Comparison of ENCODE assay signal across 8 cellular contexts in the genomic region with DNA sequence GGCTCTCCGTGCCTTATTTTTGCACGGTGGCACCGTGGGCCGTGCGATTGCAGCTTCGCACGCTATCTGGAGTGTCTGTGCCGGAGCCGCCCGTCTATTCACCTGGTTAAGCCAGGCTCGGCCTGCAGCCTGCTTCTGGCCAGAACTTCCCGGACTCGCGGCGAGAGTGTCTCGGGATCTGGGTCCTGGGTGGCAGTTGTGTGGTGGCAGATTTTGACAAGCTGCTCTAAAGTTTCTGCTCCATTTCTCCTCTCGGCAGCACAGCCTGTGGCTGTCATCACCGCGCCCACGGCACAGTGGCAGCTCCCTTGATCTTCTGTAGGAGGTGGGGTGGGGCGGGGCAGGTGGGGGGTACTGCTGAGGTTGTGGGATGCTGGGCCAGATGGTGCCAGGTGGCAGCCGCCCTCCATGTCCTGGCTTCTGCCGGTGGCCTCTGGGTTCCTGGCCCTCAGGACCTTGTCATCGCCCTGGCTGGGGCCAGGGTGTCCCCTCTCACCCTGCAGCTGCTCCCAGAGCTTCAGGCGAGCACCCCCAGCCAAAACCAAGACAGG. TPM values are rescaled to one million over a fixed set of nuclear protein-coding genes. Genes with fewer than 3 reads are reported as not detected.
DNase-seq lines count a peak whose midpoint lies in the region; ATAC-seq and TF ChIP-seq lines count a peak whose summit lies in the region.

No MANE protein-coding gene starts in this region.

- no peak overlapping the region for H2BK15ac ChIP-seq in mesendoderm (replicated peaks; ENCODE audit: low read depth)

- H3K36me3 ChIP-seq in GM23338 (ENCODE audit: insufficient read depth) (no peaks in the 10 kb centered on the region), mesendoderm (ENCODE audit: control insufficient read depth, insufficient read depth, low read length) (no peaks in the 10 kb centered on the region), suprapubic skin (no peaks in the 10 kb centered on the region)

- no peak overlapping the region for H2AK5ac ChIP-seq in mesendoderm (ENCODE audit: low read length)

- H4K5ac ChIP-seq in mesendoderm (ENCODE audit: low read length), result no peak overlapping the region

- H3K18ac ChIP-seq in mesendoderm (ENCODE audit: low read length), result peak overlapping the region; percentile 15

- no peak overlapping the region for H2BK5ac ChIP-seq in mesendoderm (ENCODE audit: low read length)

- no peak for TF ChIP-seq POLR2A in suprapubic skin (IDR thresholded peaks at IDR 0.05)

- H3K36me3 Mint-ChIP-seq in GM23338 (ENCODE audit: low read depth), result no peaks in the 10 kb centered on the region; the same call in 2 of the 3 replicates
- peaks cover 1% of the 10 kb centered on the region for H3K36me3 Mint-ChIP-seq in central memory CD8-positive, alpha-beta T cell (ENCODE audit: insufficient read depth)

- 0 out of 2 replicates have a peak, but pooled peaks cover 3% of the 10 kb centered on the region for H3F3A ChIP-seq in GM23338 (replicated peaks; ENCODE audit: low read depth)

- TF ChIP-seq CTCF in GM23338 (conservative IDR thresholded peaks at IDR 0.05; ENCODE audit: low read depth in 2 of 2) (no peak), suprapubic skin (IDR thresholded peaks at IDR 0.05) (no peak)

- no peak overlapping the region for H3K27ac Mint-ChIP-seq in GM23338
- no peak overlapping the region for H3K27ac Mint-ChIP-seq in central memory CD8-positive, alpha-beta T cell (ENCODE audit: low read depth)

- peak overlapping the region; percentile 93 for H3K4me2 ChIP-seq in GM23338
- H3K4me2 ChIP-seq in mesendoderm (ENCODE audit: low read length), result peak overlapping the region; percentile 84

- no peak for TF ChIP-seq EP300 in suprapubic skin (IDR thresholded peaks at IDR 0.05)

- H3K27me3 Mint-ChIP-seq in GM23338 (ENCODE audit: insufficient read depth, low read depth, poor library complexity), result peaks cover 14% of the 10 kb centered on the region
- peaks cover 44% of the 10 kb centered on the region for H3K27me3 Mint-ChIP-seq in central memory CD8-positive, alpha-beta T cell

- H3K56ac ChIP-seq in mesendoderm (ENCODE audit: low read length), result peak overlapping the region; percentile 85

- no peak overlapping the region for H4K8ac ChIP-seq in mesendoderm (ENCODE audit: low read depth, low read length)

- H3K4me1 Mint-ChIP-seq in GM23338, result peaks cover 14% of the 10 kb centered on the region; the same call in 2 of the 3 replicates
- peaks cover 6% of the 10 kb centered on the region for H3K4me1 Mint-ChIP-seq in central memory CD8-positive, alpha-beta T cell

- H3K79me1 ChIP-seq in mesendoderm (ENCODE audit: low read length), result no peaks in the 10 kb centered on the region

- peaks cover 7% of the 10 kb centered on the region; the same call in 1 of the 2 replicates for H3K4me1 ChIP-seq in GM23338 (ENCODE audit: insufficient read depth)
- H3K4me1 ChIP-seq in mesendoderm (ENCODE audit: control insufficient read depth, low read depth, low read length), result no peaks in the 10 kb centered on the region
- peaks cover 47% of the 10 kb centered on the region for H3K4me1 ChIP-seq in suprapubic skin

- H3K4ac ChIP-seq in mesendoderm (ENCODE audit: low read depth, low read length), result no peak overlapping the region

- no peaks in the 10 kb centered on the region for H3K9me3 ChIP-seq in suprapubic skin

- peak overlapping the region; percentile 69 for H3K9ac ChIP-seq in mesendoderm (ENCODE audit: low read length)

- H4K20me1 ChIP-seq in GM23338 (replicated peaks; ENCODE audit: insufficient read depth), result no peaks in the 10 kb centered on the region; the same call in 1 of the 2 replicates

- H3K4me3 ChIP-seq in GM23338 (peak overlapping the region; percentile 73), mesendoderm (ENCODE audit: low read length) (peak overlapping the region; percentile 46), suprapubic skin (peak overlapping the region; percentile 68)

- no peaks in the 10 kb centered on the region for H3K9me2 ChIP-seq in GM23338 (ENCODE audit: insufficient read depth)

- H3K79me2 ChIP-seq in GM23338 (replicated peaks; ENCODE audit: insufficient read depth) (no peaks in the 10 kb centered on the region; the same call in 1 of the 2 replicates), mesendoderm (ENCODE audit: control insufficient read depth, insufficient read depth, low read length) (no peaks in the 10 kb centered on the region)

- H2AFZ ChIP-seq in GM23338, result peak overlapping the region; percentile 56

- H3K27ac ChIP-seq in GM23338 (ENCODE audit: low read depth) (no peak overlapping the region), mesendoderm (ENCODE audit: low read depth, low read length) (no peak overlapping the region), suprapubic skin (peak overlapping the region; percentile 3)

- peak overlapping the region; percentile 69 for H3K4me3 Mint-ChIP-seq in GM23338
- peak overlapping the region; percentile 44 for H3K4me3 Mint-ChIP-seq in central memory CD8-positive, alpha-beta T cell

- no peak overlapping the region for H2BK120ac ChIP-seq in mesendoderm (ENCODE audit: low read depth, low read length)

- DNase-seq in GM23338 (ENCODE audit: low spot score), result no peak
- DNase-seq in OCI-M1 (lab: John Stamatoyannopoulos, UW), result peak; percentile 50
- no peak for DNase-seq in central memory CD8-positive, alpha-beta T cell (ENCODE audit: low spot score in 2 of 2)
- no peak for DNase-seq in mesendoderm
- peak in 1 of 2 donors; percentile 77 for DNase-seq in suprapubic skin (ENCODE audit: low spot score in 2 of 2)
- DNase-seq in activated gamma-delta T cell (lab: John Stamatoyannopoulos, UW), result no peak
- no peak for DNase-seq in SIG-M5 treated with dmso at 0.1 percent for 504 hours (lab: John Stamatoyannopoulos, UW; ENCODE audit: unreplicated experiment)

- WGBS in mesendoderm (ENCODE audit: extremely low coverage, insufficient coverage, low lambda C conversion rate), result no CpG with 5 or more reads among the region's 25 CpGs
- WGBS in suprapubic skin, result 0% methylated on average over 2 of the region's 25 CpGs

- H3K9me3 Mint-ChIP-seq in GM23338, result no peaks in the 10 kb centered on the region
- no peaks in the 10 kb centered on the region for H3K9me3 Mint-ChIP-seq in central memory CD8-positive, alpha-beta T cell

- H3K27me3 ChIP-seq in GM23338 (ENCODE audit: insufficient read depth), result peaks cover 29% of the 10 kb centered on the region
- peaks cover 4% of the 10 kb centered on the region for H3K27me3 ChIP-seq in mesendoderm (ENCODE audit: insufficient read depth, low read length, poor library complexity)
- H3K27me3 ChIP-seq in suprapubic skin, result peaks cover 85% of the 10 kb centered on the region

- H3K23ac ChIP-seq in mesendoderm (ENCODE audit: low read length), result peak overlapping the region; percentile 94

- peak; percentile 9 for ATAC-seq in GM23338
- no peak for ATAC-seq in central memory CD8-positive, alpha-beta T cell (replicated peaks; ENCODE audit: extremely low read depth, poor library complexity, severe bottlenecking)
- no peak for ATAC-seq in HG03280 (IDR thresholded peaks at IDR 0.05; ENCODE audit: unreplicated experiment)

TF ChIP-seq in GM23338, 12 proteins besides CTCF, POLR2A, EP300 and RAD21 (continues in another document):
- TF ChIP-seq EZH2phosphoT487 (IDR thresholded peaks at IDR 0.05; ENCODE audit: unreplicated experiment) (no peak), EZH2 (IDR thresholded peaks at IDR 0.05; ENCODE audit: low read depth, unreplicated experiment) (no peak), POLR2AphosphoS5 (IDR thresholded peaks at IDR 0.05; ENCODE audit: low read depth) (no peak), ZNF114 (CRISPR knock-in tag; IDR thresholded peaks at IDR 0.05) (no peak)
- TF ChIP-seq, protein P1, sequence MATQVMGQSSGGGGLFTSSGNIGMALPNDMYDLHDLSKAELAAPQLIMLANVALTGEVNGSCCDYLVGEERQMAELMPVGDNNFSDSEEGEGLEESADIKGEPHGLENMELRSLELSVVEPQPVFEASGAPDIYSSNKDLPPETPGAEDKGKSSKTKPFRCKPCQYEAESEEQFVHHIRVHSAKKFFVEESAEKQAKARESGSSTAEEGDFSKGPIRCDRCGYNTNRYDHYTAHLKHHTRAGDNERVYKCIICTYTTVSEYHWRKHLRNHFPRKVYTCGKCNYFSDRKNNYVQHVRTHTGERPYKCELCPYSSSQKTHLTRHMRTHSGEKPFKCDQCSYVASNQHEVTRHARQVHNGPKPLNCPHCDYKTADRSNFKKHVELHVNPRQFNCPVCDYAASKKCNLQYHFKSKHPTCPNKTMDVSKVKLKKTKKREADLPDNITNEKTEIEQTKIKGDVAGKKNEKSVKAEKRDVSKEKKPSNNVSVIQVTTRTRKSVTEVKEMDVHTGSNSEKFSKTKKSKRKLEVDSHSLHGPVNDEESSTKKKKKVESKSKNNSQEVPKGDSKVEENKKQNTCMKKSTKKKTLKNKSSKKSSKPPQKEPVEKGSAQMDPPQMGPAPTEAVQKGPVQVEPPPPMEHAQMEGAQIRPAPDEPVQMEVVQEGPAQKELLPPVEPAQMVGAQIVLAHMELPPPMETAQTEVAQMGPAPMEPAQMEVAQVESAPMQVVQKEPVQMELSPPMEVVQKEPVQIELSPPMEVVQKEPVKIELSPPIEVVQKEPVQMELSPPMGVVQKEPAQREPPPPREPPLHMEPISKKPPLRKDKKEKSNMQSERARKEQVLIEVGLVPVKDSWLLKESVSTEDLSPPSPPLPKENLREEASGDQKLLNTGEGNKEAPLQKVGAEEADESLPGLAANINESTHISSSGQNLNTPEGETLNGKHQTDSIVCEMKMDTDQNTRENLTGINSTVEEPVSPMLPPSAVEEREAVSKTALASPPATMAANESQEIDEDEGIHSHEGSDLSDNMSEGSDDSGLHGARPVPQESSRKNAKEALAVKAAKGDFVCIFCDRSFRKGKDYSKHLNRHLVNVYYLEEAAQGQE (IDR thresholded peaks at IDR 0.05; ENCODE audit: unreplicated experiment), result no peak
- TF ChIP-seq, protein P2, sequence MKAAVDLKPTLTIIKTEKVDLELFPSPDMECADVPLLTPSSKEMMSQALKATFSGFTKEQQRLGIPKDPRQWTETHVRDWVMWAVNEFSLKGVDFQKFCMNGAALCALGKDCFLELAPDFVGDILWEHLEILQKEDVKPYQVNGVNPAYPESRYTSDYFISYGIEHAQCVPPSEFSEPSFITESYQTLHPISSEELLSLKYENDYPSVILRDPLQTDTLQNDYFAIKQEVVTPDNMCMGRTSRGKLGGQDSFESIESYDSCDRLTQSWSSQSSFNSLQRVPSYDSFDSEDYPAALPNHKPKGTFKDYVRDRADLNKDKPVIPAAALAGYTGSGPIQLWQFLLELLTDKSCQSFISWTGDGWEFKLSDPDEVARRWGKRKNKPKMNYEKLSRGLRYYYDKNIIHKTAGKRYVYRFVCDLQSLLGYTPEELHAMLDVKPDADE (IDR thresholded peaks at IDR 0.05), result no peak

RNA-seq across cellular contexts. Expression of a gene that starts 2.9 kb away (rescaled TPM):
- total RNA-seq in GM23338 (2014; rRNA removed; shearing (Covaris generic)), result 26.8 and 48.5 TPM in 2 replicates
- polyA plus RNA-seq in GM23338 (2016; fragmentation: Nextera tagmentation; extraction: Ambion mirVana), result 10.4 and 16.9 TPM in 2 replicates
- 5.5 TPM for polyA plus RNA-seq in mesendoderm (2013, experiment 1 of 2)
- 5.9 TPM for polyA plus RNA-seq in mesendoderm (2013, experiment 2 of 2)
- 10 to 100 TPM in 1 of 4 donors, 1 to 10 TPM in 3; 3.0 to 10.1 (median 5.6) TPM for total RNA-seq in suprapubic skin
